7 cellular contexts compared by ENCODE assay signal in genomic region chr20:433300-433975, GRCh38.
A peak's percentile ranks its signal among the peaks of the same experiment; 100 is the strongest.
DNase-seq lines count a peak whose midpoint lies in the region; ATAC-seq and TF ChIP-seq lines count a peak whose summit lies in the region.

No MANE protein-coding gene starts in this region.

- no peak overlapping the region for H3K27ac ChIP-seq in brain microvascular endothelial cell

- in situ Hi-C loops in brain microvascular endothelial cell (cut with HindIII; ENCODE audit: low pct_ligation_motif_present, low sequenced_read_pairs), result no loop called here

- peak; percentile 64 for ATAC-seq in HG03060 (IDR thresholded peaks at IDR 0.05; ENCODE audit: low read depth, unreplicated experiment)

- peak; percentile 43 to 50 for DNase-seq in activated CD4-positive, alpha-beta T cell treated with anti-CD3 and anti-CD28 coated beads for 24 hours (ENCODE audit: low read depth in 2 of 2)
- DNase-seq in fibroblast of mammary gland (ENCODE audit: low read depth), result peak; percentile 31
- DNase-seq in stimulated activated CD8-positive, alpha-beta memory T cell treated with anti-CD3 and anti-CD28 coated beads, Interleukin-4, amount 100 ng/mL, for 1 hour (ENCODE audit: low read depth in 2 of 2, low spot score in 1 of 2), result peak; percentile 20 to 31
- DNase-seq in brain microvascular endothelial cell, result no peak
- DNase-seq in RPMI8226, result no peak

- TF ChIP-seq POLR2A in GM19099 (IDR thresholded peaks at IDR 0.05; ENCODE audit: extremely low read depth, insufficient read length, low read depth), result peak; percentile 28

- no peak overlapping the region for H3K4me3 ChIP-seq in fibroblast of mammary gland (ENCODE audit: control insufficient read depth, low read depth, low read length)
- no peak overlapping the region for H3K4me3 ChIP-seq in brain microvascular endothelial cell (ENCODE audit: low read depth, low read length)

- no peak for TF ChIP-seq CTCF in fibroblast of mammary gland (conservative IDR thresholded peaks at IDR 0.05; ENCODE audit: control insufficient read depth, insufficient read depth, low read depth, low read length)
- TF ChIP-seq CTCF in brain microvascular endothelial cell (IDR thresholded peaks at IDR 0.05; ENCODE audit: low read depth, low read length, missing control alignments), result no peak

- peaks cover 41% of the 10 kb centered on the region for H3K36me3 ChIP-seq in brain microvascular endothelial cell (replicated peaks)

- no peaks in the 10 kb centered on the region for H3K27me3 ChIP-seq in brain microvascular endothelial cell (replicated peaks)

Comparison
In these comparisons a context has a peak if more than half of its experiments do, and no peak if none do; other contexts are left out.
1. DNase-seq: peak in activated CD4-positive, alpha-beta T cell treated with anti-CD3 and anti-CD28 coated beads for 24 hours (2 of 2), fibroblast of mammary gland (single experiment) and stimulated activated CD8-positive, alpha-beta memory T cell treated with anti-CD3 and anti-CD28 coated beads, Interleukin-4, amount 100 ng/mL, for 1 hour (2 of 2); none in brain microvascular endothelial cell (single experiment) and RPMI8226 (single experiment).